Comparison of ENCODE assay signal across 19 cellular contexts in the genomic region with DNA sequence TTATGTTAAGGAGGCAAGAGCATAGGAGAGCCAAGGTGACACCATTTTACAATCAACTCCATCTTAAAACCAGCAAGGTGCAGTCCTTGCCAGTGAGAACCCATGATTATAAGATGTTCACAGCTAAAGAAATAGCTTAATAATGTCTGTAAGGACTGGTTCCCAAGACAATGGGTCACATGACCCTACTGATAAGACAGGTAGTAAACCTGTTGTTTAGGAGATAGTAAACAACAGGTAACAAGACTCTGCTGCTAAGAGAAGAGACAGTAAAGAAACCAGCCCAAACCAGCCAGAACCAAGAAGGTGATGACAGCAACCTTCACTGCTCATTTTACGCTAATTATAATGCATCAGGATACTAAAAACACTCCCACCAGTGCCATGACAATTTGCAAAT. TPM values are rescaled to one million over a fixed set of nuclear protein-coding genes. Genes with fewer than 3 reads are reported as not detected.
DNase-seq lines count a peak whose midpoint lies in the region; FAIRE-seq and TF ChIP-seq lines count a peak whose summit lies in the region.
"Had no signal": no experiment of that assay in that cellular context is flagged by ENCODE, and none has a peak within 500 bp of the region (broad histone marks: within the 10 kb centered on the region; RNA-seq: fewer than 3 reads in every experiment).

No MANE protein-coding gene starts in this region.

- TF ChIP-seq POLR2A in H1 (IDR thresholded peaks at IDR 0.05; ENCODE audit: control extremely low read depth in 1 of 2, low read depth in 2 of 2, low read length in 2 of 2): no peak

- H4K91ac ChIP-seq in H1 (replicated peaks; ENCODE audit: insufficient read length, low read length): no peak overlapping the region

- H4K5ac ChIP-seq in H1 (ENCODE audit: insufficient read length, low read depth, low read length): no peak overlapping the region
- H4K5ac ChIP-seq in mesendoderm (ENCODE audit: low read length): no peak overlapping the region

- H3K79me1 ChIP-seq in H1 (ENCODE audit: low read depth, low read length): no peaks in the 10 kb centered on the region
- H3K79me1 ChIP-seq in mesendoderm (ENCODE audit: low read length): no peaks in the 10 kb centered on the region

- no peak for TF ChIP-seq EP300 in H1 (IDR thresholded peaks at IDR 0.05; ENCODE audit: borderline replicate concordance in 1 of 2, low read depth in 2 of 2, low read length in 2 of 2)

- 76% methylated on average over 1 of the region's 1 CpG; no CpG with 5 or more reads in 1 of the 2 experiments for WGBS in H1 (ENCODE audit: extremely low coverage in 1 of 2, insufficient coverage in 1 of 2, insufficient read length in 1 of 2, insufficient replicate concordance in 2 of 2, low coverage in 1 of 2, low lambda C conversion rate in 2 of 2, missing lambda C conversion rate in 1 of 2), 2 experiments
- no CpG with 5 or more reads among the region's 1 CpG for WGBS in mesendoderm (ENCODE audit: extremely low coverage, insufficient coverage, low lambda C conversion rate)

- H4K8ac ChIP-seq in H1 (ENCODE audit: extremely low read depth, insufficient read depth, low read length): no peak overlapping the region
- no peak overlapping the region for H4K8ac ChIP-seq in mesendoderm (ENCODE audit: low read depth, low read length)

- no peaks in the 10 kb centered on the region for H3K27me3 ChIP-seq in H1 (replicated peaks in 1 of 4; ENCODE audit: control insufficient read depth in 3 of 4, extremely low read depth in 1 of 4, insufficient read depth in 3 of 4, low read length in 3 of 4)
- no peaks in the 10 kb centered on the region for H3K27me3 ChIP-seq in mesendoderm (ENCODE audit: insufficient read depth, low read length, poor library complexity)

- CTCF ChIA-PET in H1 (lab: Charles Lee; ENCODE audit: partially characterized antibody): interaction anchor here (0.7 to 1.5 kb wide), 7 partner anchors 8 to 183 kb away, joined by 3 to 7 read pairs (median 3); no protein-coding TSS in a partner anchor

- FAIRE-seq in H1 (lab: Jason Lieb, UNC): no peak
- FAIRE-seq: A549, D721Med had no signal

- H3K9ac ChIP-seq in H1 (replicated peaks in 1 of 4; ENCODE audit: extremely low read depth in 1 of 4, low read depth in 3 of 4, low read length in 3 of 4) (no peak overlapping the region), mesendoderm (ENCODE audit: low read length) (no peak overlapping the region)

- DNase-seq in DMS53 (lab: John Stamatoyannopoulos, UW): peak; percentile 67
- DNase-seq in DMS53 treated with DMSO at 0.1 percent for 48 hours (lab: John Stamatoyannopoulos, UW; ENCODE audit: unreplicated experiment): no peak
- DNase-seq in H1 (ENCODE audit: low read depth in 1 of 2, low spot score in 2 of 2): no peak
- DNase-seq in mesendoderm: peak; percentile 74
- no peak for DNase-seq in nucleus accumbens (lab: John Stamatoyannopoulos, UW)
- DNase-seq in activated T-cell treated with anti-CD3 and anti-CD28 coated beads for 4 hours: no peak
- no peak for DNase-seq in HPDE6-E6E7 (ENCODE audit: extremely low spot score)
- DNase-seq: AML-193; Caco-2; CD4-positive, alpha-beta T cell; DMS79 treated with DMSO at 0.1 percent for 48 hours; GF-D8; HCEC 1CT; IMR-90; KBM-7 had no signal

- H3K4me3 ChIP-seq in H1 (ENCODE audit: extremely low read depth in 1 of 4, insufficient read depth in 2 of 4, low read depth in 3 of 4, low read length in 4 of 4) (no peak overlapping the region), mesendoderm (ENCODE audit: low read length) (no peak overlapping the region)
- H3K4me3 ChIP-seq: A549 had no signal

- no peaks in the 10 kb centered on the region for H4K20me1 ChIP-seq in H1 (replicated peaks in 1 of 2; ENCODE audit: control insufficient read depth in 1 of 2, insufficient read depth in 2 of 2, low read length in 2 of 2)

- no peak overlapping the region for H2BK120ac ChIP-seq in H1 (replicated peaks; ENCODE audit: low read depth, low read length)
- no peak overlapping the region for H2BK120ac ChIP-seq in mesendoderm (ENCODE audit: low read depth, low read length)

- H3K4ac ChIP-seq in H1 (replicated peaks; ENCODE audit: insufficient read length, low read depth, low read length) (no peak overlapping the region), mesendoderm (ENCODE audit: low read depth, low read length) (no peak overlapping the region)

- H2BK5ac ChIP-seq in H1 (ENCODE audit: low read depth, low read length): no peak overlapping the region
- H2BK5ac ChIP-seq in mesendoderm (ENCODE audit: low read length): no peak overlapping the region

- no peak for TF ChIP-seq RAD21 in H1 (IDR thresholded peaks at IDR 0.05 in 1 of 2, conservative IDR thresholded peaks at IDR 0.05 in 1 of 2; ENCODE audit: low read depth in 2 of 2, low read length in 2 of 2)

- H3K9me3 ChIP-seq in H1 (ENCODE audit: insufficient read depth in 2 of 2, low read depth in 1 of 2, low read length in 1 of 2): peaks cover 2 to 4% of the 10 kb centered on the region in 2 experiments; a peak in 2 of 4 replicates
- H3K9me3 ChIP-seq: A549 had no signal

- POLR2A ChIA-PET in H1 (lab: Charles Lee; ENCODE audit: partially characterized antibody): interaction anchor here (1.1 to 1.5 kb wide), 2 partner anchors 11 to 267 kb away, joined by 3 to 4 read pairs; no protein-coding TSS in a partner anchor

- H3K18ac ChIP-seq in H1 (ENCODE audit: extremely low read depth, low read length) (no peak overlapping the region), mesendoderm (ENCODE audit: low read length) (no peak overlapping the region)

- no peak overlapping the region for H2BK20ac ChIP-seq in H1 (ENCODE audit: low read length)

- H3K27ac ChIP-seq in H1 (ENCODE audit: low read depth, low read length): no peak overlapping the region
- H3K27ac ChIP-seq in mesendoderm (ENCODE audit: low read depth, low read length): no peak overlapping the region
- H3K27ac ChIP-seq: 22Rv1, A549, C4-2B had no signal

- no peaks in the 10 kb centered on the region for H3K4me1 ChIP-seq in H1 (replicated peaks in 1 of 4; ENCODE audit: control insufficient read depth in 3 of 4, insufficient read depth in 4 of 4, low read length in 3 of 4)
- no peaks in the 10 kb centered on the region for H3K4me1 ChIP-seq in mesendoderm (ENCODE audit: control insufficient read depth, low read depth, low read length)
- H3K4me1 ChIP-seq: A549 had no signal

- H2AK5ac ChIP-seq in H1 (ENCODE audit: low read depth, low read length): no peak overlapping the region
- no peak overlapping the region for H2AK5ac ChIP-seq in mesendoderm (ENCODE audit: low read length)

- no peaks in the 10 kb centered on the region for H3K79me2 ChIP-seq in H1 (ENCODE audit: control insufficient read depth in 1 of 2, insufficient read depth in 2 of 2, low read length in 2 of 2)
- H3K79me2 ChIP-seq in mesendoderm (ENCODE audit: control insufficient read depth, insufficient read depth, low read length): no peaks in the 10 kb centered on the region

- no peak overlapping the region for H3K56ac ChIP-seq in H1 (replicated peaks; ENCODE audit: insufficient read length, low read depth, low read length)
- H3K56ac ChIP-seq in mesendoderm (ENCODE audit: low read length): no peak overlapping the region

- 0 out of 2 replicates have a peak, but pooled peaks cover 2% of the 10 kb centered on the region for H3K23me2 ChIP-seq in H1 (ENCODE audit: low read depth, low read length)

- H3K36me3 ChIP-seq in H1 (ENCODE audit: control insufficient read depth in 2 of 4, insufficient read depth in 4 of 4, low read length in 3 of 4) (no peaks in the 10 kb centered on the region), mesendoderm (ENCODE audit: control insufficient read depth, insufficient read depth, low read length) (no peaks in the 10 kb centered on the region)

- no peak overlapping the region for H2BK15ac ChIP-seq in H1 (ENCODE audit: low read length)
- H2BK15ac ChIP-seq in mesendoderm (replicated peaks; ENCODE audit: low read depth): no peak overlapping the region

- no peak overlapping the region for H2AFZ ChIP-seq in H1 (ENCODE audit: low read length)

- H3K23ac ChIP-seq in H1 (ENCODE audit: insufficient read length) (no peak overlapping the region), mesendoderm (ENCODE audit: low read length) (no peak overlapping the region)

- no peak for TF ChIP-seq CTCF in H1 (IDR thresholded peaks at IDR 0.05; ENCODE audit: control extremely low read depth in 1 of 3, insufficient read depth in 1 of 3, low read depth in 1 of 3, low read length in 3 of 3)

- 0 out of 2 replicates have a peak overlapping the region, but pooled peaks have one; percentile 27 for H2BK12ac ChIP-seq in H1 (ENCODE audit: low read depth, low read length)

- no peak overlapping the region for H3K14ac ChIP-seq in H1 (ENCODE audit: insufficient read length)

- H3K4me2 ChIP-seq in H1 (ENCODE audit: insufficient read depth in 1 of 2, low read depth in 2 of 2, low read length in 2 of 2) (no peak overlapping the region), mesendoderm (ENCODE audit: low read length) (no peak overlapping the region)
- H3K4me2 ChIP-seq: A549 had no signal

TF ChIP-seq in H1, 55 proteins besides CTCF, POLR2A, EP300 and RAD21:
- TF ChIP-seq USF2 (IDR thresholded peaks at IDR 0.05; ENCODE audit: low read length): peak; percentile 35; the same call in 1 of the 2 replicates
- TF ChIP-seq TBP (IDR thresholded peaks at IDR 0.05; ENCODE audit: low read depth, low read length): no peak

RNA-seq across cellular contexts. Expression of gene BCAT1, which starts 23.2 kb away (rescaled TPM):
- 256 and 263 TPM in 2 replicates for total RNA-seq in H1 (2021; fragmentation: NEBNext Ultra II Directional; extraction: Animal tissue kit (Norgen Biotek cat#: 25700))
- 16.0 and 19.7 TPM in 2 replicates for polyA plus RNA-seq in H1 (2011; rRNA removed)
- 23.2 TPM for polyA plus RNA-seq in H1 (2011; cell fraction: cytosol; rRNA removed)
- polyA plus RNA-seq in H1 (2011; cell fraction: nucleus; rRNA removed): 32.6 TPM
- polyA plus RNA-seq in H1 (2012, experiment 1 of 2): 67.2 to 119 TPM (median 97.2 TPM) in 4 replicates
- polyA plus RNA-seq in H1 (2012, experiment 2 of 2): 9.2 TPM
- 131 TPM for polyA plus RNA-seq in H1 (2013, experiment 1 of 2)
- 113 TPM for polyA plus RNA-seq in H1 (2013, experiment 2 of 2)
- 84.4 and 126 TPM in 2 replicates for polyA minus RNA-seq in H1 (2011; rRNA and poly(A)+ RNA removed)
- 64.7 TPM for polyA minus RNA-seq in H1 (2011; cell fraction: cytosol; rRNA and poly(A)+ RNA removed)
- 186 TPM for polyA minus RNA-seq in H1 (2011; cell fraction: nucleus; rRNA and poly(A)+ RNA removed)
- 131 TPM for polyA plus RNA-seq in mesendoderm (2013, experiment 1 of 2)
- polyA plus RNA-seq in mesendoderm (2013, experiment 2 of 2): 130 TPM

Comparison
In these comparisons a context has a peak if more than half of its experiments do, and no peak if none do; other contexts are left out.
1. DNase-seq: peak in DMS53 (single experiment) and mesendoderm (single experiment); none in DMS53 treated with DMSO at 0.1 percent for 48 hours (single experiment), H1 (0 of 2), nucleus accumbens (0 of 56), activated T-cell treated with anti-CD3 and anti-CD28 coated beads for 4 hours (single experiment) and HPDE6-E6E7 (single experiment).